Comparison of ENCODE assay signal across 10 cellular contexts in the genomic region with DNA sequence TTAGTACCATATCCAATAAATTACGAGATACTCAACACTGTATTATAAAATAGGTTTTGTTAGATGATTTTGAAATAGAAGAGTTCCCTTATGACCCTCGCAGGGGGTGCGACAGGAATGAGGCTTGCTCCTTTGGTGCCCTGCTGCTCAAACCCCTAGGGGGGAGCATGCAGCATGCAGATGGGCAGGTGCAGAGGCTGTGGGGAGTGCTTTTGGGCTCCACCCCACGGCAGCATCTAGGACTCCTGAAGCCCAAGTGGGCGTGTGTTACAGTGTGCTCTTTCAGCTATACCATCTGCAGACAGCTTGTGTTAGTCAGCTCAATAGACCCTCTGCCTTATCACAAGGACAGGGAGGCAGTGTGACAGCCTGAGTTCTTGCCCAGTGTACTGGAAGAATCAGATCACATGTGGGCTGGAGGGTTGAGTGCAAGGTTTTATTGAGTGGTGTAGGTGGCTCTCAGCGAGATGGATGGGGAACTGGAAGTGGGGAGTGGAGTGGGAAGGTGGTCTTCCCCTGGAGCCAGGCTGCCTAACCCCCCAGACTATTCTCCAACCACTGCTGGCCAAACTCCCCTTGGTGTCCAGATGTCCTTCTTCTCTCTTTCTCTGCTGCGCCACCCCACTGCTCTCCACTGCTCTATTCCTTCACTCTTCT. TPM values are rescaled to one million over a fixed set of nuclear protein-coding genes. Genes with fewer than 3 reads are reported as not detected.
A peak's percentile ranks its signal among the peaks of the same experiment; 100 is the strongest.
DNase-seq lines count a peak whose midpoint lies in the region; ATAC-seq lines count a peak whose summit lies in the region.
"Had no signal": no experiment of that assay in that cellular context is flagged by ENCODE, and none has a peak within 500 bp of the region (broad histone marks: within the 10 kb centered on the region; RNA-seq: fewer than 3 reads in every experiment).

No MANE protein-coding gene starts in this region.

- no peak overlapping the region for H3K4me3 Mint-ChIP-seq in activated T-helper 17 cell treated with anti-CD3 and anti-CD28 coated beads, Interleukin-2, amount 50 U/mL, for 72 hours

- peak; percentile 78 for ATAC-seq in HG02885 (IDR thresholded peaks at IDR 0.05; ENCODE audit: poor library complexity, unreplicated experiment)
- ATAC-seq in activated T-helper 17 cell treated with anti-CD3 and anti-CD28 coated beads, Interleukin-2, amount 50 U/mL, for 72 hours (replicated peaks), result peak; percentile 64
- no peak for ATAC-seq in esophagus mucosa

- peaks cover 25% of the 10 kb centered on the region for H3K27me3 Mint-ChIP-seq in activated T-helper 17 cell treated with anti-CD3 and anti-CD28 coated beads, Interleukin-2, amount 50 U/mL, for 72 hours

- no peaks in the 10 kb centered on the region for H3K9me3 Mint-ChIP-seq in activated T-helper 17 cell treated with anti-CD3 and anti-CD28 coated beads, Interleukin-2, amount 50 U/mL, for 72 hours

- no peak overlapping the region for H3K27ac Mint-ChIP-seq in activated T-helper 17 cell treated with anti-CD3 and anti-CD28 coated beads, Interleukin-2, amount 50 U/mL, for 72 hours

- peak; percentile 22 to 32 for DNase-seq in activated T-cell treated with anti-CD3 and anti-CD28 coated beads, Interleukin-2, amount 50 U/mL, for 48 hours
- no peak for DNase-seq in activated T-cell treated with anti-CD3 and anti-CD28 coated beads for 4 hours
- DNase-seq in stimulated activated CD8-positive, alpha-beta memory T cell treated with anti-CD3 and anti-CD28 coated beads, Interleukin-4, amount 100 ng/mL, for 24 hours (ENCODE audit: low read depth), result peak; percentile 7
- no peak for DNase-seq in hepatic stellate cell (ENCODE audit: low spot score)
- no peak for DNase-seq in inferior parietal cortex (ENCODE audit: extremely low spot score)
- DNase-seq: esophagus squamous epithelium had no signal

- H3K36me3 Mint-ChIP-seq in activated T-helper 17 cell treated with anti-CD3 and anti-CD28 coated beads, Interleukin-2, amount 50 U/mL, for 72 hours (ENCODE audit: low read depth), result no peaks in the 10 kb centered on the region

- H3K4me1 Mint-ChIP-seq in activated T-helper 17 cell treated with anti-CD3 and anti-CD28 coated beads, Interleukin-2, amount 50 U/mL, for 72 hours, result peaks cover 15% of the 10 kb centered on the region

RNA-seq across cellular contexts. Expression of a gene that starts 3.1 kb away (rescaled TPM):
- total RNA-seq in activated T-helper 17 cell treated with anti-CD3 and anti-CD28 coated beads, Interleukin-2, amount 50 U/mL, for 72 hours, result under 1 TPM in 1 of 2 donors, not detected in 1; 0.08 TPM
- 1.2 TPM for total RNA-seq in esophagus mucosa
- total RNA-seq: SK-MEL-5 had no signal

RNA-seq across cellular contexts. Expression of a gene that starts 54.0 kb away (rescaled TPM):
- under 1 TPM; 0.30 to 0.37 TPM for total RNA-seq in activated T-helper 17 cell treated with anti-CD3 and anti-CD28 coated beads, Interleukin-2, amount 50 U/mL, for 72 hours
- 0.16 TPM for total RNA-seq in esophagus mucosa

Comparison
In these comparisons a context has a peak if more than half of its experiments do, and no peak if none do; other contexts are left out.
1. DNase-seq: peak in activated T-cell treated with anti-CD3 and anti-CD28 coated beads, Interleukin-2, amount 50 U/mL, for 48 hours (2 of 2) and stimulated activated CD8-positive, alpha-beta memory T cell treated with anti-CD3 and anti-CD28 coated beads, Interleukin-4, amount 100 ng/mL, for 24 hours (single experiment); none in activated T-cell treated with anti-CD3 and anti-CD28 coated beads for 4 hours (single experiment), hepatic stellate cell (single experiment) and inferior parietal cortex (single experiment).